Comparison of ENCODE assay signal across 10 cellular contexts in the genomic region with DNA sequence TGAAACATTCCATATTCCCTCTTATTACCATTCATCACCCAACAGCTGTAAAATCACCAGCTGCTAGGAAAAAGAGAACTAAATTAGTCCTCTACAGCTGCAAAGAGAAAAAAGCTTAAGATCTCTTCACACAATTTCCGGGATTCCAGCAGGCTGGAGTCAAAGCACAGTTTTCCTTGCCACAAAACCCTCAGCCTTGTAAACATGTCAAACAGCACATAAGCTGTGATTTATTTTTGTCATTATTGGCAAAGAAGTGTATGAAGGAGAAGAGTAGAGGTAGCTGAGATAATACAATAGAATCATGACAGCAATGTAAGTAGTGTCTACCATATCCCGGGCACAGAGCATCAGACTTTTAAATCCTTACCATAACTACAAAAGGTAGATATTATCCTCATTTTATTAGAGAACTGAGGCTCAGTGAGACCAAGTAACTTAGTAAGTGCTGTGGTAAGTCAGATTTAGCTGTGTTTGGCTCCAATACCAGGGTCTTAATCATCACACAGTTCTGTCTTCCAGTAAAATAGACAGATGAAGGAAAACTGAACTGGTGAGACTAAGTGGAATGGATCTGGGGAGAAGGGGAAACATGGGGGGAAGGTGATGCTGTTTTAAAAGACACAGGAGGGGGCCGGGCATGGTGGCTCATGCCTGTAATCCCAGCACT. TPM values are rescaled to one million over a fixed set of nuclear protein-coding genes. Genes with fewer than 3 reads are reported as not detected.
DNase-seq lines count a peak whose midpoint lies in the region; TF ChIP-seq lines count a peak whose summit lies in the region.
"Had no signal": no experiment of that assay in that cellular context is flagged by ENCODE, and none has a peak within 500 bp of the region (broad histone marks: within the 10 kb centered on the region; RNA-seq: fewer than 3 reads in every experiment).

No MANE protein-coding gene starts in this region.

- WGBS in esophagus squamous epithelium, 2 donors: 48 to 54% methylated on average over 3 of the region's 3 CpGs

- no peaks in the 10 kb centered on the region for H3K27me3 ChIP-seq in esophagus squamous epithelium
- no peaks in the 10 kb centered on the region for H3K27me3 ChIP-seq in neural cell (ENCODE audit: insufficient read depth, low read depth, low read length)

- no peak overlapping the region for H3K9ac ChIP-seq in neural cell (ENCODE audit: low read length)

- intact Hi-C loops in esophagus squamous epithelium (cut with DNase I): no loop called here

- H3K9me3 ChIP-seq in esophagus squamous epithelium: no peaks in the 10 kb centered on the region
- H3K9me3 ChIP-seq in neural cell (ENCODE audit: low read length): no peaks in the 10 kb centered on the region

- no peaks in the 10 kb centered on the region for H3K79me2 ChIP-seq in neural cell (replicated peaks; ENCODE audit: insufficient read depth, low read length)

- H3K27ac ChIP-seq in esophagus squamous epithelium (peak overlapping the region in 3 of 4 donors; percentile 29 to 70 (median 66)), neural cell (ENCODE audit: low read length) (no peak overlapping the region)

- H3K4me1 ChIP-seq in esophagus squamous epithelium: peaks cover 0 to 15% (median 8%) of the 10 kb centered on the region in 3 donors

- no peak overlapping the region for H3K4me3 ChIP-seq in AG09309 (ENCODE audit: control insufficient read depth, low read depth, low read length)
- no peak overlapping the region for H3K4me3 ChIP-seq in esophagus squamous epithelium
- no peak overlapping the region for H3K4me3 ChIP-seq in neural cell (ENCODE audit: low read length)
- H3K4me3 ChIP-seq: K562 had no signal

- no peak for TF ChIP-seq RAD21 in neural cell (conservative IDR thresholded peaks at IDR 0.05)

- no peaks in the 10 kb centered on the region for H3K9me2 ChIP-seq in neural cell (ENCODE audit: insufficient read depth, low read length)

- TF ChIP-seq POLR2A in esophagus squamous epithelium (IDR thresholded peaks at IDR 0.05): no peak

- TF ChIP-seq EP300 in neural cell (conservative IDR thresholded peaks at IDR 0.05; ENCODE audit: poor library complexity, severe bottlenecking): peak; percentile 67

- H3K4me2 ChIP-seq in neural cell (ENCODE audit: low read length): peak overlapping the region; percentile 45

- H3K36me3 ChIP-seq in esophagus squamous epithelium (peaks cover 0 to 10% (median 0%) of the 10 kb centered on the region in 3 donors), neural cell (ENCODE audit: insufficient read depth, low read length) (no peaks in the 10 kb centered on the region)

- no peaks in the 10 kb centered on the region for H3F3A ChIP-seq in neural cell (ENCODE audit: insufficient read depth, low read length, poor library complexity, severe bottlenecking)

- no peak for TF ChIP-seq CTCF in AG09309 (IDR thresholded peaks at IDR 0.05; ENCODE audit: control insufficient read depth, insufficient read depth, low read depth, low read length, missing control alignments)
- no peak for TF ChIP-seq CTCF in esophagus squamous epithelium (IDR thresholded peaks at IDR 0.05)
- TF ChIP-seq CTCF in neural cell (IDR thresholded peaks at IDR 0.05; ENCODE audit: poor library complexity, severe bottlenecking): no peak

- no peaks in the 10 kb centered on the region for H4K20me1 ChIP-seq in neural cell (ENCODE audit: insufficient read depth)

- DNase-seq in AG09309 (ENCODE audit: low read depth) (peak; percentile 90), NCI-H187 treated with DMSO at 0.1 percent for 48 hours (lab: John Stamatoyannopoulos, UW) (peak; percentile 64), esophagus squamous epithelium (lab: John Stamatoyannopoulos, UW) (no peak), anterior cingulate cortex (lab: John Stamatoyannopoulos, UW) (no peak), iPS-NIHi11 (ENCODE audit: low spot score) (no peak), 8988T (no peak), NK-92 (lab: John Stamatoyannopoulos, UW; ENCODE audit: unreplicated experiment) (no peak)
- DNase-seq: C1 segment of cervical spinal cord had no signal

- no peak overlapping the region for H2AFZ ChIP-seq in neural cell (ENCODE audit: low read depth, low read length)

TF ChIP-seq in neural cell, 6 proteins besides CTCF, POLR2A, EP300 and RAD21:
- no peak for TF ChIP-seq EZH2 (IDR thresholded peaks at IDR 0.05; ENCODE audit: borderline replicate concordance, insufficient read depth, low read length, poor library complexity, severe bottlenecking)
- TF ChIP-seq POLR2AphosphoS5 (IDR thresholded peaks at IDR 0.05): peak; percentile 75
- no peak for TF ChIP-seq TAF1 (IDR thresholded peaks at IDR 0.05; ENCODE audit: low read depth)
- TF ChIP-seq SMC3 (conservative IDR thresholded peaks at IDR 0.05; ENCODE audit: poor library complexity): no peak
- peak; percentile 98 for TF ChIP-seq REST (IDR thresholded peaks at IDR 0.05; ENCODE audit: borderline replicate concordance)

RNA-seq across cellular contexts. Expression of gene NTN4, which starts 57.3 kb away (rescaled TPM):
- total RNA-seq in esophagus squamous epithelium: 10 to 100 TPM in 2 of 4 donors, 1 to 10 TPM in 2; 5.0 to 22.5 (median 12.4) TPM
- polyA plus RNA-seq in neural cell: 8.2 and 12.4 TPM in 2 replicates
- 14.6 and 17.5 TPM in 2 replicates for polyA minus RNA-seq in neural cell
- polyA plus RNA-seq: K562 had no signal

Comparison
In these comparisons a context has a peak if more than half of its experiments do, and no peak if none do; other contexts are left out.
1. DNase-seq: peak in AG09309 (single experiment) and NCI-H187 treated with DMSO at 0.1 percent for 48 hours (single experiment); none in esophagus squamous epithelium (single experiment), anterior cingulate cortex (0 of 58), iPS-NIHi11 (single experiment), 8988T (single experiment) and NK-92 (single experiment).